Comparison of ENCODE assay signal across 19 cellular contexts in genomic region chr17:17154981-17155380, GRCh38. TPM values are rescaled to one million over a fixed set of nuclear protein-coding genes. Genes with fewer than 3 reads are reported as not detected.
DNase-seq lines count a peak whose midpoint lies in the region; ATAC-seq, FAIRE-seq and TF ChIP-seq lines count a peak whose summit lies in the region.
"Had no signal": no experiment of that assay in that cellular context is flagged by ENCODE, and none has a peak within 500 bp of the region (broad histone marks: within the 10 kb centered on the region; RNA-seq: fewer than 3 reads in every experiment).

No MANE protein-coding gene starts in this region.

- TF ChIP-seq EP300 in K562 (IDR thresholded peaks at IDR 0.05; ENCODE audit: low read length), result no peak

- no peaks in the 10 kb centered on the region for H3K27me3 ChIP-seq in PC-3 (ENCODE audit: low read length)
- H3K27me3 ChIP-seq in K562 (ENCODE audit: control insufficient read depth in 2 of 2, insufficient read depth in 2 of 2, low read length in 2 of 2), result no peaks in the 10 kb centered on the region
- H3K27me3 ChIP-seq in neuronal stem cell (ENCODE audit: control insufficient read depth in 3 of 3, insufficient read depth in 3 of 3, low read depth in 1 of 3, low read length in 3 of 3), result no peaks in the 10 kb centered on the region

- WGBS in K562 (ENCODE audit: insufficient coverage, low coverage, missing lambda C conversion rate), result 50% methylated on average over 4 of the region's 8 CpGs
- WGBS in neuronal stem cell (ENCODE audit: extremely low coverage in 2 of 2, insufficient read length in 2 of 2, insufficient replicate concordance in 1 of 2), 2 donors, result no CpG with 5 or more reads among the region's 8 CpGs

- H3F3A ChIP-seq in PC-3 (ENCODE audit: low read length, unreplicated experiment), result peaks cover 25% of the 10 kb centered on the region

- H3K27ac ChIP-seq in PC-3 (ENCODE audit: low read length), result peak overlapping the region; percentile 97; the same call in 1 of the 2 replicates
- H3K27ac ChIP-seq in K562 (ENCODE audit: extremely low read depth, low read depth, low read length), result no peak overlapping the region
- H3K27ac ChIP-seq in neuronal stem cell (replicated peaks; ENCODE audit: low read length), result no peak overlapping the region

- H4K91ac ChIP-seq in neuronal stem cell (ENCODE audit: low read depth, low read length, poor library complexity), result no peak overlapping the region

- no peak overlapping the region for H3K4me3 Mint-ChIP-seq in activated naive CD8-positive, alpha-beta T cell treated with anti-CD3 and anti-CD28 coated beads, Interleukin-2, amount 10 ng/mL, durations not matched to agents 7 days and 5 days
- H3K4me3 Mint-ChIP-seq in activated naive CD8-positive, alpha-beta T cell treated with anti-CD3 and anti-CD28 coated beads, Interleukin-2, amount 50 U/mL, for 24 hours, result no peak overlapping the region
- H3K4me3 Mint-ChIP-seq in nephron progenitor cell, result no peak overlapping the region
- H3K4me3 Mint-ChIP-seq: activated B cell treated with CpG ODN at 0.5 μM for 24 hours; dendritic cell treated with granulocyte-macrophage colony-stimulating factor and Interleukin-4, amounts not matched to agents 40 ng/mL and 50 ng/mL, for 4 days; type B pancreatic cell had no signal

- H3K4me3 ChIP-seq in PC-3 (ENCODE audit: low read length) (no peak overlapping the region), K562 (no peak overlapping the region), neuronal stem cell (ENCODE audit: low read length in 2 of 2) (no peak overlapping the region)

- ATAC-seq in activated naive CD8-positive, alpha-beta T cell treated with anti-CD3 and anti-CD28 coated beads, Interleukin-2, amount 10 ng/mL, durations not matched to agents 7 days and 5 days (ENCODE audit: low read depth), result no peak
- no peak for ATAC-seq in activated naive CD8-positive, alpha-beta T cell treated with anti-CD3 and anti-CD28 coated beads, Interleukin-2, amount 50 U/mL, for 24 hours
- ATAC-seq in PC-3 (no peak), K562 (no peak), HG02970 (IDR thresholded peaks at IDR 0.05; ENCODE audit: low FRiP score, unreplicated experiment) (no peak)

- intact Hi-C loops in PC-3 (cut with micrococcal nuclease) (loop anchor here (10.0 kb wide), 1 partner anchor 150 kb away; no protein-coding TSS in a partner anchor), K562 (cut with micrococcal nuclease) (no loop called here)

- H2BK12ac ChIP-seq in neuronal stem cell (ENCODE audit: low read length), result no peak overlapping the region

- no peaks in the 10 kb centered on the region for H3K27me3 Mint-ChIP-seq in activated naive CD8-positive, alpha-beta T cell treated with anti-CD3 and anti-CD28 coated beads, Interleukin-2, amount 10 ng/mL, durations not matched to agents 7 days and 5 days
- no peaks in the 10 kb centered on the region for H3K27me3 Mint-ChIP-seq in activated naive CD8-positive, alpha-beta T cell treated with anti-CD3 and anti-CD28 coated beads, Interleukin-2, amount 50 U/mL, for 24 hours
- H3K27me3 Mint-ChIP-seq in nephron progenitor cell (ENCODE audit: low read depth, poor library complexity), result no peaks in the 10 kb centered on the region
- H3K27me3 Mint-ChIP-seq: activated B cell treated with CpG ODN at 0.5 μM for 24 hours, type B pancreatic cell had no signal

- POLR2A ChIA-PET in activated naive CD8-positive, alpha-beta T cell treated with anti-CD3 and anti-CD28 coated beads, Interleukin-2, amount 10 ng/mL, durations not matched to agents 7 days and 5 days (lab: Charles Lee), result no interaction called here
- POLR2A ChIA-PET in PC-3 (lab: Charles Lee; ENCODE audit: unreplicated experiment), result no interaction called here
- POLR2A ChIA-PET in K562 (lab: Yijun Ruan, JAX), result no interaction called here

- no peak for DNase-seq in activated naive CD8-positive, alpha-beta T cell treated with anti-CD3 and anti-CD28 coated beads, Interleukin-2, amount 10 ng/mL, durations not matched to agents 7 days and 5 days
- no peak for DNase-seq in activated naive CD8-positive, alpha-beta T cell treated with anti-CD3 and anti-CD28 coated beads, Interleukin-2, amount 50 U/mL, for 24 hours
- DNase-seq in PC-3, result no peak
- peak in 1 of 4 experiments; percentile 13 for DNase-seq in K562 (ENCODE audit: extremely low read depth in 1 of 4, low spot score in 3 of 4)
- DNase-seq in nephron progenitor cell, result no peak
- DNase-seq in neuronal stem cell (ENCODE audit: low spot score), result no peak
- no peak for DNase-seq in kidney glomerular epithelial cell (lab: John Stamatoyannopoulos, UW)
- DNase-seq: activated B cell treated with CpG ODN at 0.5 μM for 24 hours; activated effector memory CD4-positive, alpha-beta T cell treated with anti-CD3 and anti-CD28 coated beads, Interleukin-2, amount 50 U/mL, for 16 hours; NCI-H1417; NCI-H2081 treated with DMSO at 0.1 percent for 48 hours; NCI-H345; NCI-H774; occipital lobe; stimulated activated CD8-positive, alpha-beta memory T cell treated with anti-CD3 and anti-CD28 coated beads, Interleukin-4, amount 100 ng/mL, for 48 hours had no signal

- TF ChIP-seq POLR2A in K562 (conservative IDR thresholded peaks at IDR 0.05), result no peak

- no peak overlapping the region for H2AFZ ChIP-seq in PC-3 (ENCODE audit: low read length)
- no peak overlapping the region for H2AFZ ChIP-seq in K562 (ENCODE audit: low read depth, low read length)
- no peak overlapping the region for H2AFZ ChIP-seq in neuronal stem cell (ENCODE audit: low read length)

- in situ Hi-C loops in K562 (cut with MboI), result no loop called here

- no peaks in the 10 kb centered on the region for H3K9me3 Mint-ChIP-seq in activated naive CD8-positive, alpha-beta T cell treated with anti-CD3 and anti-CD28 coated beads, Interleukin-2, amount 10 ng/mL, durations not matched to agents 7 days and 5 days
- no peaks in the 10 kb centered on the region for H3K9me3 Mint-ChIP-seq in activated naive CD8-positive, alpha-beta T cell treated with anti-CD3 and anti-CD28 coated beads, Interleukin-2, amount 50 U/mL, for 24 hours
- H3K9me3 Mint-ChIP-seq in nephron progenitor cell, result no peaks in the 10 kb centered on the region
- H3K9me3 Mint-ChIP-seq: activated B cell treated with CpG ODN at 0.5 μM for 24 hours; dendritic cell treated with granulocyte-macrophage colony-stimulating factor and Interleukin-4, amounts not matched to agents 40 ng/mL and 50 ng/mL, for 4 days; type B pancreatic cell had no signal

- H3K9me3 ChIP-seq in PC-3 (ENCODE audit: low read length) (no peaks in the 10 kb centered on the region), K562 (replicated peaks; ENCODE audit: control insufficient read depth, insufficient read depth, low read depth, low read length) (no peaks in the 10 kb centered on the region), neuronal stem cell (replicated peaks in 1 of 2; ENCODE audit: control insufficient read depth in 2 of 2, insufficient read depth in 1 of 2, low read depth in 1 of 2, low read length in 2 of 2) (no peaks in the 10 kb centered on the region)

- H3K27ac Mint-ChIP-seq in activated naive CD8-positive, alpha-beta T cell treated with anti-CD3 and anti-CD28 coated beads, Interleukin-2, amount 10 ng/mL, durations not matched to agents 7 days and 5 days, result peak overlapping the region; percentile 61
- no peak overlapping the region for H3K27ac Mint-ChIP-seq in activated naive CD8-positive, alpha-beta T cell treated with anti-CD3 and anti-CD28 coated beads, Interleukin-2, amount 50 U/mL, for 24 hours
- H3K27ac Mint-ChIP-seq in nephron progenitor cell, result peak overlapping the region; percentile 1
- H3K27ac Mint-ChIP-seq: activated B cell treated with CpG ODN at 0.5 μM for 24 hours; dendritic cell treated with granulocyte-macrophage colony-stimulating factor and Interleukin-4, amounts not matched to agents 40 ng/mL and 50 ng/mL, for 4 days; type B pancreatic cell had no signal

- H3K4me1 ChIP-seq in PC-3 (ENCODE audit: insufficient read depth, low read length), result peaks cover 68% of the 10 kb centered on the region
- H3K4me1 ChIP-seq in K562 (replicated peaks in 1 of 2; ENCODE audit: control insufficient read depth in 2 of 2, insufficient read depth in 2 of 2, low read length in 2 of 2), result no peaks in the 10 kb centered on the region; a peak in 1 of 5 replicates
- peaks cover 0 to 2% of the 10 kb centered on the region in 2 donors for H3K4me1 ChIP-seq in neuronal stem cell (ENCODE audit: control insufficient read depth in 2 of 2, insufficient read depth in 1 of 2, low read depth in 1 of 2, low read length in 2 of 2)

- H3K9me2 ChIP-seq in PC-3 (replicated peaks; ENCODE audit: low read length), result no peaks in the 10 kb centered on the region

- H2BK15ac ChIP-seq in neuronal stem cell (ENCODE audit: low read length), result no peak overlapping the region

- H3K9me1 ChIP-seq in K562 (ENCODE audit: control insufficient read depth, insufficient read depth, low read length), result no peaks in the 10 kb centered on the region

- H3K79me1 ChIP-seq in neuronal stem cell (ENCODE audit: low read depth, low read length), result no peaks in the 10 kb centered on the region

- H2BK5ac ChIP-seq in neuronal stem cell (ENCODE audit: low read length), result no peak overlapping the region

- H3K9ac ChIP-seq in PC-3 (ENCODE audit: low read length) (no peak overlapping the region), K562 (ENCODE audit: insufficient read depth in 1 of 2, low read depth in 2 of 2, low read length in 2 of 2) (no peak overlapping the region), neuronal stem cell (ENCODE audit: low read depth, low read length, poor library complexity) (no peak overlapping the region)

- H3K4me2 ChIP-seq in PC-3 (ENCODE audit: low read length) (no peak overlapping the region), K562 (ENCODE audit: insufficient read depth, low read length) (no peak overlapping the region), neuronal stem cell (ENCODE audit: insufficient read depth, low read length, poor library complexity, severe bottlenecking) (no peak overlapping the region)

- CTCF ChIA-PET in PC-3 (lab: Charles Lee), result no interaction called here
- CTCF ChIA-PET in K562 (lab: Yijun Ruan, JAX; ENCODE audit: low intra/inter-chr PET ratio), result interaction anchor here (0.6 kb wide), 1 partner anchor 13 kb away, joined by 4 read pairs; no protein-coding TSS in a partner anchor

- H4K8ac ChIP-seq in neuronal stem cell (ENCODE audit: low read depth, low read length), result no peak overlapping the region

- no peak for TF ChIP-seq RAD21 in K562 (CRISPR knock-in tag; conservative IDR thresholded peaks at IDR 0.05 in 1 of 2, IDR thresholded peaks at IDR 0.05 in 1 of 2)

- H4K20me1 ChIP-seq in PC-3 (ENCODE audit: low read length), result no peaks in the 10 kb centered on the region
- H4K20me1 ChIP-seq in K562 (replicated peaks; ENCODE audit: control insufficient read depth, insufficient read depth, low read length), result no peaks in the 10 kb centered on the region

- H3K36me3 ChIP-seq in PC-3 (ENCODE audit: low read depth, low read length) (peaks cover 84% of the 10 kb centered on the region), K562 (ENCODE audit: control insufficient read depth, insufficient read depth, low read length) (peaks cover 40% of the 10 kb centered on the region; the same call in 2 of the 3 replicates), neuronal stem cell (replicated peaks in 1 of 2; ENCODE audit: control insufficient read depth in 2 of 2, insufficient read depth in 2 of 2, low read length in 2 of 2) (peaks cover 50 to 93% of the 10 kb centered on the region in 2 donors)

- BruUV-seq in PC-3 (replicated peaks; lab: Mats Ljungman, UMichigan) (no TSS peak), K562 (replicated peaks; lab: Mats Ljungman, UMichigan) (no TSS peak)

- FAIRE-seq in K562 (lab: Jason Lieb, UNC), result no peak
- FAIRE-seq: GM19239 had no signal

- H2AK5ac ChIP-seq in neuronal stem cell (ENCODE audit: low read depth, low read length), result no peak overlapping the region

- peaks cover 53% of the 10 kb centered on the region for H3K79me2 ChIP-seq in PC-3 (ENCODE audit: low read length)
- H3K79me2 ChIP-seq in K562 (ENCODE audit: control insufficient read depth, insufficient read depth, low read length), result no peaks in the 10 kb centered on the region

- peaks cover 17% of the 10 kb centered on the region for H3K36me3 Mint-ChIP-seq in activated naive CD8-positive, alpha-beta T cell treated with anti-CD3 and anti-CD28 coated beads, Interleukin-2, amount 10 ng/mL, durations not matched to agents 7 days and 5 days
- peaks cover 37% of the 10 kb centered on the region for H3K36me3 Mint-ChIP-seq in activated naive CD8-positive, alpha-beta T cell treated with anti-CD3 and anti-CD28 coated beads, Interleukin-2, amount 50 U/mL, for 24 hours (ENCODE audit: low read depth)
- peaks cover 46% of the 10 kb centered on the region for H3K36me3 Mint-ChIP-seq in nephron progenitor cell (ENCODE audit: low read depth)

- TF ChIP-seq CTCF in PC-3 (conservative IDR thresholded peaks at IDR 0.05; ENCODE audit: low read depth, low read length) (no peak), K562 (IDR thresholded peaks at IDR 0.05 in 2 of 3, conservative IDR thresholded peaks at IDR 0.05 in 1 of 3; ENCODE audit: insufficient read depth in 2 of 3, low read depth in 1 of 3, low read length in 3 of 3) (no peak), nephron progenitor cell (IDR thresholded peaks at IDR 0.05) (no peak)

- H3K18ac ChIP-seq in neuronal stem cell (ENCODE audit: low read length), result no peak overlapping the region

- H3K4me1 Mint-ChIP-seq in activated naive CD8-positive, alpha-beta T cell treated with anti-CD3 and anti-CD28 coated beads, Interleukin-2, amount 10 ng/mL, durations not matched to agents 7 days and 5 days, result peaks cover 10% of the 10 kb centered on the region
- peaks cover 35% of the 10 kb centered on the region for H3K4me1 Mint-ChIP-seq in activated naive CD8-positive, alpha-beta T cell treated with anti-CD3 and anti-CD28 coated beads, Interleukin-2, amount 50 U/mL, for 24 hours
- no peaks in the 10 kb centered on the region for H3K4me1 Mint-ChIP-seq in nephron progenitor cell

- no peak overlapping the region for H3K23ac ChIP-seq in neuronal stem cell (ENCODE audit: low read depth, low read length, poor library complexity)

- H2BK120ac ChIP-seq in neuronal stem cell (ENCODE audit: low read depth, low read length), result no peak overlapping the region

- no peak overlapping the region for H3K4ac ChIP-seq in neuronal stem cell (ENCODE audit: low read length)

- no peak overlapping the region for H3K14ac ChIP-seq in neuronal stem cell (ENCODE audit: low read length)

RNA-seq across cellular contexts. Expression of gene PLD6, which starts 51.2 kb away (rescaled TPM):
- 1 to 10 TPM; 5.5 to 6.3 TPM for total RNA-seq in activated naive CD8-positive, alpha-beta T cell treated with anti-CD3 and anti-CD28 coated beads, Interleukin-2, amount 10 ng/mL, durations not matched to agents 7 days and 5 days
- total RNA-seq in PC-3 (2014; rRNA removed) (11.6 and 18.0 TPM in 2 replicates), K562 (2014; rRNA removed) (10.0 and 13.9 TPM in 2 replicates), K562 (2014; rRNA removed; fragmentation: Illumina TruSeq; extraction: Trizol) (6.5 and 7.4 TPM in 2 replicates), K562 (2015; rRNA removed; fragmentation: Illumina TruSeq; extraction: Trizol) (6.5 and 6.9 TPM in 2 replicates), K562 (2021) (12.5 and 13.3 TPM in 2 replicates)
- total RNA-seq in K562 (2011; cell fraction: chromatin; rRNA removed; ENCODE audit: low replicate concordance), result 18.1 and 27.4 TPM in 2 replicates
- 21.3 and 28.2 TPM in 2 replicates for total RNA-seq in K562 (2011; cell fraction: nucleolus; rRNA removed)
- total RNA-seq in K562 (2011; cell fraction: nucleoplasm; rRNA removed), result 27.1 and 28.1 TPM in 2 replicates
- polyA plus RNA-seq in K562 (2011; rRNA removed) (7.5 and 9.3 TPM in 2 replicates), K562 (2014; fragmentation: Illumina TruSeq; extraction: Trizol) (9.4 and 10.8 TPM in 2 replicates), K562 (2014; fragmentation: Nextera tagmentation; extraction: Ambion mirVana) (10 to 100 TPM in 1 of 2 experiments, 1 to 10 TPM in 1; 3.6 to 15.6 TPM), K562 (2014; rRNA removed) (11.3 and 13.9 TPM in 2 replicates)
- 9.3 and 9.5 TPM in 2 replicates for polyA plus RNA-seq in K562 (2011; cell fraction: cytosol; rRNA removed)
- 6.9 and 7.1 TPM in 2 replicates for polyA plus RNA-seq in K562 (2011; cell fraction: nucleus; rRNA removed)
- polyA plus RNA-seq in K562 (2012), result 3.2 and 6.1 TPM in 2 replicates
- 7.9 and 13.4 TPM in 2 replicates for polyA minus RNA-seq in K562 (2011; rRNA and poly(A)+ RNA removed)
- 6.2 and 6.7 TPM in 2 replicates for polyA minus RNA-seq in K562 (2011; cell fraction: cytosol; rRNA and poly(A)+ RNA removed)
- 4.4 and 4.6 TPM in 2 replicates for polyA minus RNA-seq in K562 (2011; cell fraction: nucleus; rRNA and poly(A)+ RNA removed)
- polyA plus RNA-seq in neuronal stem cell (2013, experiment 1 of 2), result 0.38 TPM
- 0.35 TPM for polyA plus RNA-seq in neuronal stem cell (2013, experiment 2 of 2)
